In genomic region chr6:10995114-10995707, GRCh38 we compare ENCODE assay signal across 22 cellular contexts. TPM values are rescaled to one million over a fixed set of nuclear protein-coding genes. Genes with fewer than 3 reads are reported as not detected.
DNase-seq lines count a peak whose midpoint lies in the region; ATAC-seq, FAIRE-seq and TF ChIP-seq lines count a peak whose summit lies in the region.
"Had no signal": no experiment of that assay in that cellular context is flagged by ENCODE, and none has a peak within 500 bp of the region (broad histone marks: within the 10 kb centered on the region; RNA-seq: fewer than 3 reads in every experiment).

No MANE protein-coding gene starts in this region.

- H3K4me2 ChIP-seq in H1 (ENCODE audit: insufficient read depth in 1 of 2, low read depth in 2 of 2, low read length in 2 of 2), result peak overlapping the region; percentile 5 to 65; a peak in 3 of 4 replicates
- H3K4me2 ChIP-seq: BLaER1 treated with 17β-estradiol and CSF1 and Interleukin-3, amounts not matched to agents 10 nM and 100 nM had no signal

- H3K27me3 Mint-ChIP-seq in natural killer cell (ENCODE audit: low read depth in 2 of 2), result peaks cover 8 to 19% of the 10 kb centered on the region in 2 donors

- H2BK12ac ChIP-seq in H1 (ENCODE audit: low read depth, low read length), result no peak overlapping the region

- no peak overlapping the region for H3K27ac ChIP-seq in right atrium auricular region
- H3K27ac ChIP-seq in HUES48 (ENCODE audit: low read depth, low read length), result peak overlapping the region; percentile 43
- no peak overlapping the region for H3K27ac ChIP-seq in H1 (ENCODE audit: low read depth, low read length)
- H3K27ac ChIP-seq in A673 (ENCODE audit: low read depth, low read length, poor library complexity, severe bottlenecking), result no peak overlapping the region
- H3K27ac ChIP-seq: BLaER1 treated with 17β-estradiol and CSF1 and Interleukin-3, amounts not matched to agents 10 nM and 100 nM had no signal

- no TSS peak for BruUV-seq in A673 (replicated peaks; lab: Mats Ljungman, UMichigan)

- no peaks in the 10 kb centered on the region for H3K79me2 ChIP-seq in H1 (ENCODE audit: control insufficient read depth in 1 of 2, insufficient read depth in 2 of 2, low read length in 2 of 2)

- POLR2A ChIA-PET in H1 (lab: Charles Lee; ENCODE audit: partially characterized antibody) (no interaction called here), A673 (lab: Charles Lee; ENCODE audit: low non-redundant PET) (no interaction called here)

- H3K23me2 ChIP-seq in H1 (ENCODE audit: low read depth, low read length), result 0 out of 2 replicates have a peak, but pooled peaks cover 2% of the 10 kb centered on the region

- no peak overlapping the region for H3K27ac Mint-ChIP-seq in stimulated activated effector memory CD8-positive, alpha-beta T cell treated with anti-CD3 and anti-CD28 coated beads, Interleukin-12 subunit alpha, Interleukin-12 subunit beta, amount 100 ng/mL, for 72 hours
- no peak overlapping the region for H3K27ac Mint-ChIP-seq in natural killer cell
- H3K27ac Mint-ChIP-seq: CD4-positive, alpha-beta T cell had no signal

- no peak overlapping the region for H4K91ac ChIP-seq in H1 (replicated peaks; ENCODE audit: insufficient read length, low read length)

- CTCF ChIA-PET in H1 (lab: Charles Lee; ENCODE audit: partially characterized antibody) (no interaction called here), A673 (lab: Charles Lee) (no interaction called here)

- H3K56ac ChIP-seq in H1 (replicated peaks; ENCODE audit: insufficient read length, low read depth, low read length), result no peak overlapping the region

- no peak overlapping the region for H3K4me3 Mint-ChIP-seq in stimulated activated effector memory CD8-positive, alpha-beta T cell treated with anti-CD3 and anti-CD28 coated beads, Interleukin-12 subunit alpha, Interleukin-12 subunit beta, amount 100 ng/mL, for 72 hours
- no peak overlapping the region for H3K4me3 Mint-ChIP-seq in natural killer cell
- H3K4me3 Mint-ChIP-seq: CD4-positive, alpha-beta T cell had no signal

- no peaks in the 10 kb centered on the region for H3K9me3 ChIP-seq in right atrium auricular region
- no peaks in the 10 kb centered on the region for H3K9me3 ChIP-seq in HUES48 (ENCODE audit: control insufficient read depth, insufficient read depth, low read length)
- H3K9me3 ChIP-seq in H1 (ENCODE audit: insufficient read depth in 2 of 2, low read depth in 1 of 2, low read length in 1 of 2), result no peaks in the 10 kb centered on the region
- no peaks in the 10 kb centered on the region for H3K9me3 ChIP-seq in A673 (ENCODE audit: low read depth, low read length, poor library complexity, severe bottlenecking)
- H3K9me3 ChIP-seq: BLaER1 treated with 17β-estradiol and CSF1 and Interleukin-3, amounts not matched to agents 10 nM and 100 nM had no signal

- H2BK120ac ChIP-seq in H1 (replicated peaks; ENCODE audit: low read depth, low read length), result peak overlapping the region; percentile 88

- H3K4ac ChIP-seq in H1 (replicated peaks; ENCODE audit: insufficient read length, low read depth, low read length), result peak overlapping the region; percentile 32

- H3K9me3 Mint-ChIP-seq in stimulated activated effector memory CD8-positive, alpha-beta T cell treated with anti-CD3 and anti-CD28 coated beads, Interleukin-12 subunit alpha, Interleukin-12 subunit beta, amount 100 ng/mL, for 72 hours, result no peaks in the 10 kb centered on the region
- H3K9me3 Mint-ChIP-seq in natural killer cell, result no peaks in the 10 kb centered on the region
- H3K9me3 Mint-ChIP-seq: CD4-positive, alpha-beta T cell had no signal

- TF ChIP-seq EP300 in H1 (IDR thresholded peaks at IDR 0.05; ENCODE audit: borderline replicate concordance in 1 of 2, low read depth in 2 of 2, low read length in 2 of 2), result no peak

- no peak overlapping the region for H2BK15ac ChIP-seq in H1 (ENCODE audit: low read length)

- H3K4me1 ChIP-seq in right atrium auricular region (peaks cover 0 to 6% of the 10 kb centered on the region in 2 donors), HUES48 (ENCODE audit: control insufficient read depth, insufficient read depth, low read length) (peaks cover 12% of the 10 kb centered on the region), H1 (replicated peaks in 1 of 4; ENCODE audit: control insufficient read depth in 3 of 4, insufficient read depth in 4 of 4, low read length in 3 of 4) (peaks cover 0 to 11% (median 2%) of the 10 kb centered on the region in 4 experiments; a peak in 4 of 7 replicates), A673 (ENCODE audit: insufficient read depth, low read length, poor library complexity, severe bottlenecking) (no peaks in the 10 kb centered on the region)
- H3K4me1 ChIP-seq: BLaER1 treated with 17β-estradiol and CSF1 and Interleukin-3, amounts not matched to agents 10 nM and 100 nM had no signal

- WGBS in H1 (ENCODE audit: extremely low coverage in 1 of 2, insufficient coverage in 1 of 2, insufficient read length in 1 of 2, insufficient replicate concordance in 2 of 2, low coverage in 1 of 2, low lambda C conversion rate in 2 of 2, missing lambda C conversion rate in 1 of 2), 2 experiments, result 57% methylated on average over 4 of the region's 4 CpGs; no CpG with 5 or more reads in 1 of the 2 experiments

- H3K4me3 ChIP-seq in right atrium auricular region (no peak overlapping the region), HUES48 (ENCODE audit: low read depth, low read length) (no peak overlapping the region), H1 (ENCODE audit: extremely low read depth in 1 of 4, insufficient read depth in 2 of 4, low read depth in 3 of 4, low read length in 4 of 4) (no peak overlapping the region), A673 (ENCODE audit: low read depth, low read length, poor library complexity, severe bottlenecking) (no peak overlapping the region)
- H3K4me3 ChIP-seq: BLaER1 treated with 17β-estradiol and CSF1 and Interleukin-3, amounts not matched to agents 10 nM and 100 nM had no signal

- H4K20me1 ChIP-seq in H1 (replicated peaks in 1 of 2; ENCODE audit: control insufficient read depth in 1 of 2, insufficient read depth in 2 of 2, low read length in 2 of 2), result no peaks in the 10 kb centered on the region
- H4K20me1 ChIP-seq: BLaER1 treated with 17β-estradiol and CSF1 and Interleukin-3, amounts not matched to agents 10 nM and 100 nM had no signal

- peak; percentile 48 for FAIRE-seq in H1 (lab: Jason Lieb, UNC)
- FAIRE-seq: A204.1, D721Med had no signal

- H3K79me1 ChIP-seq in H1 (ENCODE audit: low read depth, low read length), result no peaks in the 10 kb centered on the region

- no peak for TF ChIP-seq POLR2A in H1 (IDR thresholded peaks at IDR 0.05; ENCODE audit: control extremely low read depth in 1 of 2, low read depth in 2 of 2, low read length in 2 of 2)

- H3K36me3 Mint-ChIP-seq in stimulated activated effector memory CD8-positive, alpha-beta T cell treated with anti-CD3 and anti-CD28 coated beads, Interleukin-12 subunit alpha, Interleukin-12 subunit beta, amount 100 ng/mL, for 72 hours, result no peaks in the 10 kb centered on the region
- H3K36me3 Mint-ChIP-seq in natural killer cell, result no peaks in the 10 kb centered on the region

- ATAC-seq in Right ventricle myocardium superior (ENCODE audit: poor library complexity) (peak; percentile 43), natural killer cell (no peak)
- peak; percentile 21 for ATAC-seq in stimulated activated effector memory CD8-positive, alpha-beta T cell treated with anti-CD3 and anti-CD28 coated beads, Interleukin-12 subunit alpha, Interleukin-12 subunit beta, amount 100 ng/mL, for 72 hours

- H3K18ac ChIP-seq in H1 (ENCODE audit: extremely low read depth, low read length), result peak overlapping the region; percentile 63; the same call in 1 of the 2 replicates

- 0 out of 2 replicates have a peak overlapping the region, but pooled peaks have one; percentile 0 for H2AFZ ChIP-seq in H1 (ENCODE audit: low read length)

- no peak overlapping the region for H4K8ac ChIP-seq in H1 (ENCODE audit: extremely low read depth, insufficient read depth, low read length)

- H2AK5ac ChIP-seq in H1 (ENCODE audit: low read depth, low read length), result no peak overlapping the region

- H3K14ac ChIP-seq in H1 (ENCODE audit: insufficient read length), result no peak overlapping the region

- H3K36me3 ChIP-seq in right atrium auricular region, result no peaks in the 10 kb centered on the region
- H3K36me3 ChIP-seq in HUES48 (ENCODE audit: control insufficient read depth, insufficient read depth, low read length), result no peaks in the 10 kb centered on the region
- no peaks in the 10 kb centered on the region for H3K36me3 ChIP-seq in H1 (ENCODE audit: control insufficient read depth in 2 of 4, insufficient read depth in 4 of 4, low read length in 3 of 4)
- H3K36me3 ChIP-seq in A673 (ENCODE audit: insufficient read depth, low read length, poor library complexity, severe bottlenecking), result no peaks in the 10 kb centered on the region

- no peaks in the 10 kb centered on the region for H3K4me1 Mint-ChIP-seq in stimulated activated effector memory CD8-positive, alpha-beta T cell treated with anti-CD3 and anti-CD28 coated beads, Interleukin-12 subunit alpha, Interleukin-12 subunit beta, amount 100 ng/mL, for 72 hours
- H3K4me1 Mint-ChIP-seq in natural killer cell, result no peaks in the 10 kb centered on the region

- H2BK20ac ChIP-seq in H1 (ENCODE audit: low read length), result no peak overlapping the region

- H3K27me3 ChIP-seq in right atrium auricular region (no peaks in the 10 kb centered on the region), HUES48 (ENCODE audit: control insufficient read depth, insufficient read depth, low read length) (no peaks in the 10 kb centered on the region), H1 (replicated peaks in 1 of 4; ENCODE audit: control insufficient read depth in 3 of 4, extremely low read depth in 1 of 4, insufficient read depth in 3 of 4, low read length in 3 of 4) (no peaks in the 10 kb centered on the region), A673 (replicated peaks; ENCODE audit: insufficient read depth, low read depth, low read length, poor library complexity) (no peaks in the 10 kb centered on the region)
- H3K27me3 ChIP-seq: BLaER1 treated with 17β-estradiol and CSF1 and Interleukin-3, amounts not matched to agents 10 nM and 100 nM had no signal

- intact Hi-C loops in Right ventricle myocardium superior (cut with DNase I), result no loop called here
- intact Hi-C loops in natural killer cell (cut with micrococcal nuclease), result no loop called here
- intact Hi-C loops in A673 (cut with micrococcal nuclease; ENCODE audit: unreplicated experiment), result no loop called here

- peak overlapping the region; percentile 51 for H4K5ac ChIP-seq in H1 (ENCODE audit: insufficient read length, low read depth, low read length)

- no peak for TF ChIP-seq CTCF in right atrium auricular region (IDR thresholded peaks at IDR 0.05)
- TF ChIP-seq CTCF in H1 (IDR thresholded peaks at IDR 0.05; ENCODE audit: control extremely low read depth in 1 of 3, insufficient read depth in 1 of 3, low read depth in 1 of 3, low read length in 3 of 3), result no peak
- TF ChIP-seq CTCF in natural killer cell (IDR thresholded peaks at IDR 0.05), result no peak
- no peak for TF ChIP-seq CTCF in A673 (conservative IDR thresholded peaks at IDR 0.05; ENCODE audit: low read depth, low read length)

- H2BK5ac ChIP-seq in H1 (ENCODE audit: low read depth, low read length), result no peak overlapping the region

- no peak overlapping the region for H3K23ac ChIP-seq in H1 (ENCODE audit: insufficient read length)

- no peak overlapping the region for H3K9ac ChIP-seq in HUES48 (ENCODE audit: low read depth, low read length)
- H3K9ac ChIP-seq in H1 (replicated peaks in 1 of 4; ENCODE audit: extremely low read depth in 1 of 4, low read depth in 3 of 4, low read length in 3 of 4), result no peak overlapping the region
- H3K9ac ChIP-seq: BLaER1 treated with 17β-estradiol and CSF1 and Interleukin-3, amounts not matched to agents 10 nM and 100 nM had no signal

- DNase-seq in Right ventricle myocardium superior, result peak; percentile 50
- no peak for DNase-seq in right atrium auricular region (ENCODE audit: low spot score)
- DNase-seq in H1 (ENCODE audit: low read depth in 1 of 2, low spot score in 2 of 2), result no peak
- no peak for DNase-seq in stimulated activated effector memory CD8-positive, alpha-beta T cell treated with anti-CD3 and anti-CD28 coated beads, Interleukin-12 subunit alpha, Interleukin-12 subunit beta, amount 100 ng/mL, for 72 hours (ENCODE audit: low spot score in 2 of 2)
- DNase-seq in natural killer cell, result no peak
- DNase-seq in A673 (ENCODE audit: low spot score), result no peak
- DNase-seq in activated CD4-positive, CD25-positive, alpha-beta regulatory T cell (lab: John Stamatoyannopoulos, UW), result no peak
- DNase-seq: AML-193; CD4-positive, alpha-beta T cell; HCEC 1CT; Karpas-422; NCI-H1105; NCI-H1436 treated with DMSO at 0.1 percent for 48 hours; NCI-H2029; NCI-H2227 treated with DMSO at 0.1 percent for 48 hours; NCI-H526 treated with DMSO at 0.1 percent for 48 hours; RPMI8226; SHP77 treated with DMSO at 0.1 percent for 48 hours had no signal

- TF ChIP-seq RAD21 in H1 (IDR thresholded peaks at IDR 0.05 in 1 of 2, conservative IDR thresholded peaks at IDR 0.05 in 1 of 2; ENCODE audit: low read depth in 2 of 2, low read length in 2 of 2), result no peak

RNA-seq across cellular contexts. Expression of gene ELOVL2, which starts 48.9 kb away (rescaled TPM):
- 1.1 TPM for total RNA-seq in Right ventricle myocardium superior
- total RNA-seq in right atrium auricular region, result 1 to 10 TPM in 1 of 2 donors, under 1 TPM in 1; 0.86 to 1.6 TPM
- total RNA-seq in H1 (2021; fragmentation: NEBNext Ultra II Directional; extraction: Animal tissue kit (Norgen Biotek cat#: 25700)), result 0.69 and 0.89 TPM in 2 replicates
- 0.24 and 0.42 TPM in 2 replicates for polyA plus RNA-seq in H1 (2011; rRNA removed)
- 0.59 TPM for polyA plus RNA-seq in H1 (2011; cell fraction: cytosol; rRNA removed)
- polyA plus RNA-seq in H1 (2011; cell fraction: nucleus; rRNA removed), result 0.26 TPM
- polyA plus RNA-seq in H1 (2012, experiment 1 of 2), result 0.34 to 0.51 TPM (median 0.45 TPM) in 4 replicates
- 0.05 TPM for polyA plus RNA-seq in H1 (2012, experiment 2 of 2)
- polyA plus RNA-seq in H1 (2013, experiment 1 of 2), result 1.9 TPM
- 2.2 TPM for polyA plus RNA-seq in H1 (2013, experiment 2 of 2)
- 0.51 and 0.79 TPM in 2 replicates for polyA minus RNA-seq in H1 (2011; rRNA and poly(A)+ RNA removed)
- polyA minus RNA-seq in H1 (2011; cell fraction: cytosol; rRNA and poly(A)+ RNA removed), result 0.29 TPM
- 0.20 TPM for polyA minus RNA-seq in H1 (2011; cell fraction: nucleus; rRNA and poly(A)+ RNA removed)
- not detected for total RNA-seq in natural killer cell
- total RNA-seq in A673 (2021), result 12.7 and 14.1 TPM in 2 replicates
- total RNA-seq: CD4-positive, alpha-beta T cell had no signal

Comparison
In these comparisons a context has a peak if more than half of its experiments do, and no peak if none do; other contexts are left out.
1. ATAC-seq: peak in Right ventricle myocardium superior (single experiment) and stimulated activated effector memory CD8-positive, alpha-beta T cell treated with anti-CD3 and anti-CD28 coated beads, Interleukin-12 subunit alpha, Interleukin-12 subunit beta, amount 100 ng/mL, for 72 hours (single experiment); none in natural killer cell (0 of 3).